10 cellular contexts compared by ENCODE assay signal in genomic region chr1:25567710-25568089, GRCh38. TPM values are rescaled to one million over a fixed set of nuclear protein-coding genes. Genes with fewer than 3 reads are reported as not detected.
DNase-seq lines count a peak whose midpoint lies in the region; TF ChIP-seq lines count a peak whose summit lies in the region.
"Had no signal": no experiment of that assay in that cellular context is flagged by ENCODE, and none has a peak within 500 bp of the region (broad histone marks: within the 10 kb centered on the region; RNA-seq: fewer than 3 reads in every experiment).

No MANE protein-coding gene starts in this region.

- H2AK5ac ChIP-seq in trophoblast cell (ENCODE audit: low read length): no peak overlapping the region

- TF ChIP-seq CTCF in RWPE1 (conservative IDR thresholded peaks at IDR 0.05; ENCODE audit: low read depth) (no peak), GM10266 (IDR thresholded peaks at IDR 0.05; ENCODE audit: control insufficient read depth, insufficient read depth, low read depth, missing control alignments) (no peak)

- H4K8ac ChIP-seq in trophoblast cell (ENCODE audit: low read depth, low read length): no peak overlapping the region

- H3K79me2 ChIP-seq in trophoblast cell (ENCODE audit: control insufficient read depth, insufficient read depth, low read length, poor library complexity): no peaks in the 10 kb centered on the region

- H3K9me3 ChIP-seq in BLaER1 treated with 17β-estradiol and CSF1 and Interleukin-3, amounts not matched to agents 10 nM and 100 nM (replicated peaks in 1 of 11): no peaks in the 10 kb centered on the region
- H3K9me3 ChIP-seq in trophoblast cell (ENCODE audit: insufficient read depth, low read depth, low read length): peaks cover 3% of the 10 kb centered on the region

- H3K27me3 ChIP-seq in BLaER1 treated with 17β-estradiol and CSF1 and Interleukin-3, amounts not matched to agents 10 nM and 100 nM: no peaks in the 10 kb centered on the region
- H3K27me3 ChIP-seq in trophoblast cell (ENCODE audit: insufficient read depth, low read length): no peaks in the 10 kb centered on the region

- H3K4me3 ChIP-seq in BLaER1 treated with 17β-estradiol and CSF1 and Interleukin-3, amounts not matched to agents 10 nM and 100 nM: no peak overlapping the region
- H3K4me3 ChIP-seq in trophoblast cell (ENCODE audit: low read depth, low read length): no peak overlapping the region

- peaks cover 0 to 17% (median 3%) of the 10 kb centered on the region in 11 experiments; a peak in 3 of 22 replicates for H3K36me3 ChIP-seq in BLaER1 treated with 17β-estradiol and CSF1 and Interleukin-3, amounts not matched to agents 10 nM and 100 nM
- no peaks in the 10 kb centered on the region for H3K36me3 ChIP-seq in trophoblast cell (ENCODE audit: control insufficient read depth in 1 of 2, insufficient read depth in 2 of 2, low read length in 2 of 2)

- H3K4me2 ChIP-seq in BLaER1 treated with 17β-estradiol and CSF1 and Interleukin-3, amounts not matched to agents 10 nM and 100 nM: peak overlapping the region in 9 of 11 experiments; percentile 20 to 69 (median 50); a peak in 16 of 22 replicates
- H3K4me2 ChIP-seq in trophoblast cell (ENCODE audit: low read length): no peak overlapping the region

- no peak overlapping the region for H3K14ac ChIP-seq in trophoblast cell (ENCODE audit: low read length)

- H3K4me1 ChIP-seq in BLaER1 treated with 17β-estradiol and CSF1 and Interleukin-3, amounts not matched to agents 10 nM and 100 nM: peaks cover 23 to 75% (median 66%) of the 10 kb centered on the region in 10 experiments
- H3K4me1 ChIP-seq in trophoblast cell (ENCODE audit: control insufficient read depth in 1 of 2, insufficient read depth in 2 of 2, low read length in 2 of 2): peaks cover 17 to 26% of the 10 kb centered on the region in 2 experiments

- H2AFZ ChIP-seq in trophoblast cell (ENCODE audit: insufficient read depth, low read length, poor library complexity): no peak overlapping the region

- H4K20me1 ChIP-seq in BLaER1 treated with 17β-estradiol and CSF1 and Interleukin-3, amounts not matched to agents 10 nM and 100 nM: peaks cover 0 to 26% (median 0%) of the 10 kb centered on the region in 11 experiments; a peak in 4 of 22 replicates

- peaks cover 5% of the 10 kb centered on the region for H3K79me1 ChIP-seq in trophoblast cell (ENCODE audit: low read length)

- H3K27ac ChIP-seq in BLaER1 treated with 17β-estradiol and CSF1 and Interleukin-3, amounts not matched to agents 10 nM and 100 nM: peak overlapping the region in 2 of 11 experiments; percentile 10 to 11; a peak in 1 of 22 replicates
- H3K27ac ChIP-seq in RWPE1: peak overlapping the region; percentile 95
- H3K27ac ChIP-seq in epithelial cell of prostate: peak overlapping the region; percentile 97
- H3K27ac ChIP-seq in trophoblast cell (ENCODE audit: low read depth, low read length): no peak overlapping the region

- no peak overlapping the region for H2BK120ac ChIP-seq in trophoblast cell (ENCODE audit: insufficient read depth, low read length, poor library complexity)

- no CpG with 5 or more reads among the region's 10 CpGs for WGBS in trophoblast cell (ENCODE audit: extremely low coverage, insufficient coverage, insufficient read length)

- peak overlapping the region; percentile 2 for H4K91ac ChIP-seq in trophoblast cell (ENCODE audit: low read depth, low read length)

- no peak overlapping the region for H3K4ac ChIP-seq in trophoblast cell (ENCODE audit: low read depth, low read length)

- DNase-seq in RWPE1 (ENCODE audit: low spot score) (no peak), epithelial cell of prostate (ENCODE audit: low read depth, low spot score) (no peak), trophoblast cell (no peak), RPMI8226 (no peak), GM10266 (ENCODE audit: extremely low spot score) (no peak), OCI-M1 (lab: John Stamatoyannopoulos, UW) (no peak), NCI-H2107 treated with DMSO at 0.1 percent for 48 hours (lab: John Stamatoyannopoulos, UW; ENCODE audit: unreplicated experiment) (no peak)
- DNase-seq: NCI-H345; stimulated activated CD4-positive, alpha-beta T cell treated with anti-CD3 and anti-CD28 coated beads, Interleukin-2, amount 100 ng/mL, for 48 hours had no signal

- no peak overlapping the region for H3K18ac ChIP-seq in trophoblast cell (ENCODE audit: low read length)

- H2BK12ac ChIP-seq in trophoblast cell (ENCODE audit: low read length): no peak overlapping the region

- H3K23ac ChIP-seq in trophoblast cell (ENCODE audit: low read length): no peak overlapping the region

- CTCF ChIA-PET in RWPE1 (lab: Yijun Ruan, JAX): interaction anchor here (0.6 to 1.4 kb wide), 4 partner anchors 10 to 144 kb away, joined by 3 to 7 read pairs (median 5); no protein-coding TSS in a partner anchor

- POLR2A ChIA-PET in RWPE1 (lab: Yijun Ruan, JAX; ENCODE audit: low non-redundant PET): no interaction called here

- H3K9ac ChIP-seq in BLaER1 treated with 17β-estradiol and CSF1 and Interleukin-3, amounts not matched to agents 10 nM and 100 nM: peak overlapping the region in 7 of 11 experiments; percentile 2 to 47 (median 31); a peak in 4 of 22 replicates
- H3K9ac ChIP-seq in trophoblast cell (ENCODE audit: low read length): no peak overlapping the region

- H2BK5ac ChIP-seq in trophoblast cell (ENCODE audit: low read depth, low read length, poor library complexity): no peak overlapping the region

- no peak overlapping the region for H4K12ac ChIP-seq in trophoblast cell (ENCODE audit: low read depth, low read length)

RNA-seq across cellular contexts. Expression of gene LDLRAP1, which starts 24.3 kb away (rescaled TPM):
- 4.2 and 4.4 TPM in 2 replicates for polyA plus RNA-seq in trophoblast cell (2013)

RNA-seq across cellular contexts. Expression of gene MAN1C1, which starts 48.9 kb away (rescaled TPM):
- polyA plus RNA-seq in trophoblast cell (2013): 3.4 and 3.6 TPM in 2 replicates
